In the genomic region with DNA sequence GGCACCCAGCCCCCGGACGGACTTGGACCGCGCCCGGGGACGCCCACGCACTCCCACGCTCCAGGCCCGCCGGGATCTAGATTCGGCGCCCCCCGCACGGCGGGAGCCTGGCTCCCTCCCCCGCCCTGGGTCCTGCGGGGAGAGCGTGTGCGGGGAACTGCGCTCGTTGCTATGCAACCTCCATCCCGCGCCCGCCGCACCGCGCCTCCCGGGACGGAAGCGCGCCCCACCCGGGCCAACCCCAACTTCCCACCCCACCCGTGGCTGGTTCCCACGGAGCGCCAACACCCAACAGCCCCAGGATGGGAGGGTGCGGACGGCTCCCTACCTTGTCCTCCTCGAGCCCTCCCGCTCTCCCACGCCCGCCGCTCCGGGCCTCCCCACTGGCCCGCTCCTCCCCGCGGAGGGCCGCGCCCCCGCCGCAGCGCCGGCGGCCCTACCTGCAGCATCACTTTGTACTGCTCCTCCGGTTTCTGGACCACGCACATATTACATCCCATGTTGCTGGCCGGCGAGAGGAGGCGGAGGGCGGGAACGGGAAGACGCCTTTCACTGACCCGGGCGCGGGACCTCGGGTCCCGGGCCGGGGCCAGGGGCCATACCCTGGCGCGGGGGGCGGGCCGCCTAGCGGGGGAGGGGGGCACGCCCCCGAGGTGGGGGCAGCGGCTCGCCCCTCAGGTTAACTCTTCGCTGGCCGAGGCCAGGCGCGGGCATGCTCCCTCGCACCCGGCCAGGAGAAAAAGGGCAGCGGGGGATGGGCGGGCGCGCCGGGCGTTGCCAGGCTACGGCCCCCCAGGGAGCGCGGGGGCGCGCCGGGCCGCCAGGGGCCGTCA, we compare ENCODE assay signal across 8 cellular contexts. TPM values are rescaled to one million over a fixed set of nuclear protein-coding genes. Genes with fewer than 3 reads are reported as not detected.
DNase-seq lines count a peak whose midpoint lies in the region; ATAC-seq and TF ChIP-seq lines count a peak whose summit lies in the region.

A gene with protein sequence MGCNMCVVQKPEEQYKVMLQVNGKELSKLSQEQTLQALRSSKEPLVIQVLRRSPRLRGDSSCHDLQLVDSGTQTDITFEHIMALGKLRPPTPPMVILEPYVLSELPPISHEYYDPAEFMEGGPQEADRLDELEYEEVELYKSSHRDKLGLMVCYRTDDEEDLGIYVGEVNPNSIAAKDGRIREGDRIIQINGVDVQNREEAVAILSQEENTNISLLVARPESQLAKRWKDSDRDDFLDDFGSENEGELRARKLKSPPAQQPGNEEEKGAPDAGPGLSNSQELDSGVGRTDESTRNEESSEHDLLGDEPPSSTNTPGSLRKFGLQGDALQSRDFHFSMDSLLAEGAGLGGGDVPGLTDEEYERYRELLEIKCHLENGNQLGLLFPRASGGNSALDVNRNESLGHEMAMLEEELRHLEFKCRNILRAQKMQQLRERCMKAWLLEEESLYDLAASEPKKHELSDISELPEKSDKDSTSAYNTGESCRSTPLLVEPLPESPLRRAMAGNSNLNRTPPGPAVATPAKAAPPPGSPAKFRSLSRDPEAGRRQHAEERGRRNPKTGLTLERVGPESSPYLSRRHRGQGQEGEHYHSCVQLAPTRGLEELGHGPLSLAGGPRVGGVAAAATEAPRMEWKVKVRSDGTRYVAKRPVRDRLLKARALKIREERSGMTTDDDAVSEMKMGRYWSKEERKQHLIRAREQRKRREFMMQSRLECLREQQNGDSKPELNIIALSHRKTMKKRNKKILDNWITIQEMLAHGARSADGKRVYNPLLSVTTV (minus strand): TSS at position 746 of the 833 bp plus-strand sequence. CDS start 246 bp downstream, at position 500.

- peaks cover 0 to 23% (median 0%) of the 10 kb centered on the region in 12 donors for H3K4me1 ChIP-seq in heart left ventricle

- peaks cover 5 to 13% of the 10 kb centered on the region in 2 donors for H3K27me3 Mint-ChIP-seq in T-cell

- no peaks in the 10 kb centered on the region for H3K9me3 Mint-ChIP-seq in T-cell

- intact Hi-C loops in heart left ventricle (cut with DNase I), result loop anchor here in 3 of 10 donors (5.0 to 10.0 kb wide), 3 partner anchors 57 to 75 kb away; a partner anchor contains a TSS

- POLR2A ChIA-PET in T-cell (lab: Charles Lee), result no interaction called here

- H3K27ac Mint-ChIP-seq in T-cell, result peak within 1 kb of the TSS in 1 of 2 donors; percentile 65

- CTCF ChIA-PET in T-cell (lab: Charles Lee), result no interaction called here

- TF ChIP-seq POLR2A in heart left ventricle (IDR thresholded peaks at IDR 0.05), result no peak

- ATAC-seq in T-cell (replicated peaks in 1 of 4) (peak; percentile 51 to 68 (median 54)), heart left ventricle (peak in 1 of 4 donors; percentile 28), HG03025 (IDR thresholded peaks at IDR 0.05; ENCODE audit: low FRiP score, unreplicated experiment) (no peak), GM21447 (IDR thresholded peaks at IDR 0.05; ENCODE audit: unreplicated experiment) (no peak)

- H3K36me3 Mint-ChIP-seq in T-cell, result no peaks in the 10 kb centered on the region

- 1 to 40% (median 16%) methylated on average over 24 to 96 of the region's 96 CpGs for whole genome bisulfite sequencing in heart left ventricle, 4 donors

- H3K4me3 Mint-ChIP-seq in T-cell, result peak within 1 kb of the TSS; percentile 59 to 73 (median 66)

- peak within 1 kb of the TSS in 1 of 12 donors; percentile 68 for H3K27ac ChIP-seq in heart left ventricle

- peak; percentile 89 for DNase-seq in H7
- peak in 1 of 34 experiments; percentile 12 for DNase-seq in T-cell
- no peak for DNase-seq in heart left ventricle
- no peak for DNase-seq in skeletal muscle cell (ENCODE audit: low read depth)
- DNase-seq in NCI-H2107 treated with DMSO at 0.1 percent for 48 hours (lab: John Stamatoyannopoulos, UW; ENCODE audit: unreplicated experiment), result no peak
- no peak for DNase-seq in NCI-H524 treated with DMSO at 0.1 percent for 48 hours (lab: John Stamatoyannopoulos, UW)

- no peaks in the 10 kb centered on the region for H3K9me3 ChIP-seq in heart left ventricle

- H3K36me3 ChIP-seq in H7 (replicated peaks; ENCODE audit: control insufficient read depth, insufficient read depth, low read length) (no peaks in the 10 kb centered on the region; the same call in 1 of the 2 replicates), heart left ventricle (no peaks in the 10 kb centered on the region)

- H3K4me1 Mint-ChIP-seq in T-cell, result peaks cover 16 to 23% (median 20%) of the 10 kb centered on the region in 3 donors

- H3K4me3 ChIP-seq in H7 (ENCODE audit: insufficient read depth, low read depth, low read length) (peak within 1 kb of the TSS; percentile 72), heart left ventricle (peak within 1 kb of the TSS; percentile 19 to 59 (median 49)), skeletal muscle cell (ENCODE audit: low read depth, low read length) (peak within 1 kb of the TSS; percentile 20)

- TF ChIP-seq CTCF in heart left ventricle (IDR thresholded peaks at IDR 0.05), result no peak

- H3K27me3 ChIP-seq in H7 (ENCODE audit: control insufficient read depth, insufficient read depth, low read length), result no peaks in the 10 kb centered on the region
- peaks cover 0 to 79% (median 0%) of the 10 kb centered on the region in 9 donors for H3K27me3 ChIP-seq in heart left ventricle

RNA-seq across cellular contexts. Expression of the gene that starts here (rescaled TPM):
- 73.0 and 76.3 TPM in 2 replicates for total RNA-seq in H7 (2014; rRNA removed; shearing (Covaris generic))
- total RNA-seq in T-cell, result 10 to 100 TPM in 2 of 5 donors, 1 to 10 TPM in 3; 3.7 to 51.3 (median 9.0) TPM
- 1 to 10 TPM; 1.7 to 4.0 (median 2.4) TPM for total RNA-seq in heart left ventricle
- polyA plus RNA-seq in heart left ventricle, result 1 to 10 TPM; 1.7 to 2.4 TPM

Comparison
In these comparisons a context has a peak if more than half of its experiments do, and no peak if none do; other contexts are left out.
1. H3K4me3 ChIP-seq: peak in every context shown above with its lines; median percentile 72 in H7; 49 in heart left ventricle; 20 in skeletal muscle cell.
2. ATAC-seq: peak in T-cell (4 of 4); none in HG03025 (single experiment) and GM21447 (single experiment).